1 cellular context compared by ENCODE assay signal in the genomic region with DNA sequence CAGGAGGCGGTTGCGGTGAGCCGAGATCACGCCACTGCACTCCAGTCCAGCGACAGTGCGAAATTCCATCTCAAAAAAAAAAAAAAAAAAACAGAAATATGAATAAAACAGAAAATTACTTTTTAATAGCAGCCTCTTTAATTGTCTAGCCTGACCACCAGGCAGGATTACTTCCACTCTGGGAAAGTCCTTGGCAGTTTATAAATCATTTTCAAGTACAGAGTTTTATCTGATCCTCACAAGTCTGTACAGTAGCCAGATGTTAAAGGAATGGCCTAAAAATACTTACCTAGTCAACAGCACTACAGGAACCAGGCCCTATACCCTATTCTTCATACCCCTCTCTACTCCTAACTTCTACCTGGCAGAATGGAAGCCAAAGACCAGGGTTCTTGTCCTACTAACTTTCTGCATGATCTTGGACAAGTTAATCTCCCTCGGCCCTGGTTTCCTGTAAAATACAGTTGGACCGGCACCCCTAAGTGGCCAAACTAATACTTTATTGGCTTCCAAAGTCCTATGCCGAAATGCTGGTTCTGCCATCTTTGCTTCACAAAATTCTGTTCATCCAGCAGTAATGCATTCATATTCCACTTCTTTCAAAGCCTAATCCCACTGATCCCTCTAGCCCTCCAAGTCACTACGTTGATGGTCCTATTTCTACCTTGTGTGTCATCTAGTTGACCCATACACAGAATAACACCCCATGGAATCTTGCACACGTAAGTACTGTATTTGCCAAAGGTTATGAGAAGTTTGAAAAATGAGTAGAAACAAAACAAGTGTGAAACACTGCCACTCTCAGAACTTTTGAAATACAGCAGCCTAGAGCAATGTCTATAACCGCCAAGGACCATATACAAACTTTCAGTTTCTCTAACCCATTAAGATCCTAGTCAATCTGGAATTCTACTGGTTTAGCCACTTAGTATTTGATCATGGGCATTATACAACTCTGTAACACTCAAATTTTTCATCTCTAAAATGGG.
TF ChIP-seq lines count a peak whose summit lies in the region.

No MANE protein-coding gene starts in this region.

TF ChIP-seq in SK-N-SH treated with all-trans-retinoic acid at 6 μM for 48 hours, 23 proteins besides CTCF, POLR2A, EP300 and RAD21 (continued from another document):
- TF ChIP-seq ARNTL (CRISPR knock-in tag; IDR thresholded peaks at IDR 0.05; ENCODE audit: borderline replicate concordance, low read depth) (no peak), ZNF70 (CRISPR knock-in tag; IDR thresholded peaks at IDR 0.05) (no peak), ZNF565 (CRISPR knock-in tag; conservative IDR thresholded peaks at IDR 0.05; ENCODE audit: low read depth) (no peak), ZFP30 (CRISPR knock-in tag; IDR thresholded peaks at IDR 0.05) (no peak)
